In genomic region chr5:146662229-146662628, GRCh38 we compare ENCODE assay signal across 9 cellular contexts.
A peak's percentile ranks its signal among the peaks of the same experiment; 100 is the strongest.
DNase-seq lines count a peak whose midpoint lies in the region; ATAC-seq and TF ChIP-seq lines count a peak whose summit lies in the region.
"Had no signal": no experiment of that assay in that cellular context is flagged by ENCODE, and none has a peak within 500 bp of the region (broad histone marks: within the 10 kb centered on the region; RNA-seq: fewer than 3 reads in every experiment).

No MANE protein-coding gene starts in this region.

- in situ Hi-C loops in KBM-7 (cut with MboI; ENCODE audit: low pct_unique_long_range_greater_than_20kb, low sequenced_read_pairs) = loop anchor here (25.0 kb wide), 1 partner anchor 300 kb away; no protein-coding TSS in a partner anchor

- H3K27me3 ChIP-seq in GM06990 (replicated peaks; ENCODE audit: control insufficient read depth, insufficient read depth, low read length) (no peaks in the 10 kb centered on the region), body of pancreas (peaks cover 0 to 3% of the 10 kb centered on the region in 2 donors)
- H3K27me3 ChIP-seq in naive thymus-derived CD4-positive, alpha-beta T cell (ENCODE audit: control insufficient read depth in 2 of 2, insufficient read depth in 2 of 2, low read length in 2 of 2) = no peaks in the 10 kb centered on the region

- H3K27ac Mint-ChIP-seq in naive thymus-derived CD4-positive, alpha-beta T cell = no peak overlapping the region
- no peak overlapping the region for H3K27ac Mint-ChIP-seq in T-helper 2 cell treated with Interferon-gamma antibody and Interleukin-4, amounts not matched to agents 5 μg/mL and 100 μg/mL, for 36 hours
- H3K27ac Mint-ChIP-seq: dendritic cell treated with granulocyte-macrophage colony-stimulating factor and Interleukin-4, amounts not matched to agents 40 ng/mL and 50 ng/mL, for 4 days had no signal

- H3K27me3 Mint-ChIP-seq in naive thymus-derived CD4-positive, alpha-beta T cell = peaks cover 0 to 1% (median 0%) of the 10 kb centered on the region in 5 donors
- H3K27me3 Mint-ChIP-seq in T-helper 2 cell treated with Interferon-gamma antibody and Interleukin-4, amounts not matched to agents 5 μg/mL and 100 μg/mL, for 36 hours (ENCODE audit: low read depth) = no peaks in the 10 kb centered on the region
- H3K27me3 Mint-ChIP-seq: dendritic cell treated with granulocyte-macrophage colony-stimulating factor and Interleukin-4, amounts not matched to agents 40 ng/mL and 50 ng/mL, for 4 days had no signal

- DNase-seq in GM06990 (ENCODE audit: extremely low read depth, insufficient read length) = no peak
- DNase-seq in KBM-7 = peak; percentile 41
- peak in 2 of 4 donors; percentile 15 for DNase-seq in body of pancreas
- DNase-seq in naive thymus-derived CD4-positive, alpha-beta T cell = peak in 6 of 9 donors; percentile 2 to 53 (median 39)
- DNase-seq in NCI-H187 treated with DMSO at 0.1 percent for 48 hours (lab: John Stamatoyannopoulos, UW) = no peak
- no peak for DNase-seq in T-helper 2 cell treated with Interferon-gamma antibody and Interleukin-4, amounts not matched to agents 5 μg/mL and 100 μg/mL, for 36 hours (ENCODE audit: low spot score)
- DNase-seq in ureter (ENCODE audit: low spot score) = no peak
- no peak for DNase-seq in NCI-H146 treated with DMSO at 0.1 percent for 48 hours (lab: John Stamatoyannopoulos, UW; ENCODE audit: unreplicated experiment)

- no peaks in the 10 kb centered on the region for H3K36me3 Mint-ChIP-seq in naive thymus-derived CD4-positive, alpha-beta T cell
- no peaks in the 10 kb centered on the region for H3K36me3 Mint-ChIP-seq in T-helper 2 cell treated with Interferon-gamma antibody and Interleukin-4, amounts not matched to agents 5 μg/mL and 100 μg/mL, for 36 hours (ENCODE audit: low read depth)

- H3K4me3 Mint-ChIP-seq in naive thymus-derived CD4-positive, alpha-beta T cell = no peak overlapping the region
- H3K4me3 Mint-ChIP-seq in T-helper 2 cell treated with Interferon-gamma antibody and Interleukin-4, amounts not matched to agents 5 μg/mL and 100 μg/mL, for 36 hours = no peak overlapping the region
- H3K4me3 Mint-ChIP-seq: dendritic cell treated with granulocyte-macrophage colony-stimulating factor and Interleukin-4, amounts not matched to agents 40 ng/mL and 50 ng/mL, for 4 days had no signal

- POLR2A ChIA-PET in naive thymus-derived CD4-positive, alpha-beta T cell (lab: Charles Lee) = no interaction called here

- no peak overlapping the region for H3K27ac ChIP-seq in body of pancreas
- no peak overlapping the region for H3K27ac ChIP-seq in naive thymus-derived CD4-positive, alpha-beta T cell (ENCODE audit: low read depth, low read length)

- no peaks in the 10 kb centered on the region for H3K9me3 ChIP-seq in body of pancreas
- no peaks in the 10 kb centered on the region for H3K9me3 ChIP-seq in naive thymus-derived CD4-positive, alpha-beta T cell (ENCODE audit: control insufficient read depth in 2 of 3, low read length in 3 of 3)

- 81 to 89% methylated on average over 1 of the region's 1 CpG for WGBS in body of pancreas, 2 donors

- peaks cover 0 to 16% (median 4%) of the 10 kb centered on the region in 7 donors for H3K4me1 Mint-ChIP-seq in naive thymus-derived CD4-positive, alpha-beta T cell
- no peaks in the 10 kb centered on the region for H3K4me1 Mint-ChIP-seq in T-helper 2 cell treated with Interferon-gamma antibody and Interleukin-4, amounts not matched to agents 5 μg/mL and 100 μg/mL, for 36 hours (ENCODE audit: low read depth)

- no peak overlapping the region for H3K4me3 ChIP-seq in GM06990 (replicated peaks; ENCODE audit: low read depth, low read length)
- no peak overlapping the region for H3K4me3 ChIP-seq in body of pancreas
- no peak overlapping the region for H3K4me3 ChIP-seq in naive thymus-derived CD4-positive, alpha-beta T cell (ENCODE audit: low read length)

- H3K4me1 ChIP-seq in body of pancreas = no peaks in the 10 kb centered on the region
- no peaks in the 10 kb centered on the region for H3K4me1 ChIP-seq in naive thymus-derived CD4-positive, alpha-beta T cell (ENCODE audit: control insufficient read depth in 2 of 2, insufficient read depth in 2 of 2, low read length in 2 of 2)

- intact Hi-C loops in body of pancreas (cut with DNase I) = no loop called here
- intact Hi-C loops in naive thymus-derived CD4-positive, alpha-beta T cell (cut with micrococcal nuclease) = loop anchor here (1.0 to 5.0 kb wide), 5 partner anchors 120 to 705 kb away; no protein-coding TSS in a partner anchor

- no peak for ATAC-seq in body of pancreas
- ATAC-seq in naive thymus-derived CD4-positive, alpha-beta T cell = no peak

- peak; percentile 67 for TF ChIP-seq CTCF in GM06990 (IDR thresholded peaks at IDR 0.05; ENCODE audit: insufficient read depth, low read length, poor library complexity, severe bottlenecking)
- TF ChIP-seq CTCF in body of pancreas (IDR thresholded peaks at IDR 0.05) = peak in 6 of 7 experiments; percentile 12 to 50 (median 38)

- H3K36me3 ChIP-seq in GM06990 (ENCODE audit: control insufficient read depth, insufficient read depth, low read length) = no peaks in the 10 kb centered on the region
- no peaks in the 10 kb centered on the region for H3K36me3 ChIP-seq in body of pancreas (replicated peaks in 1 of 2; ENCODE audit: insufficient read depth in 1 of 2, low read depth in 2 of 2)
- H3K36me3 ChIP-seq in naive thymus-derived CD4-positive, alpha-beta T cell (ENCODE audit: control insufficient read depth in 2 of 3, insufficient read depth in 3 of 3, low read length in 3 of 3) = no peaks in the 10 kb centered on the region

- TF ChIP-seq POLR2A in body of pancreas (IDR thresholded peaks at IDR 0.05) = no peak

- no peaks in the 10 kb centered on the region for H3K9me3 Mint-ChIP-seq in naive thymus-derived CD4-positive, alpha-beta T cell
- H3K9me3 Mint-ChIP-seq in T-helper 2 cell treated with Interferon-gamma antibody and Interleukin-4, amounts not matched to agents 5 μg/mL and 100 μg/mL, for 36 hours = no peaks in the 10 kb centered on the region
- H3K9me3 Mint-ChIP-seq: dendritic cell treated with granulocyte-macrophage colony-stimulating factor and Interleukin-4, amounts not matched to agents 40 ng/mL and 50 ng/mL, for 4 days had no signal

- CTCF ChIA-PET in naive thymus-derived CD4-positive, alpha-beta T cell (lab: Charles Lee) = interaction anchor here (0.6 to 3.0 kb wide), 2 partner anchors 251 to 303 kb away, joined by 4 to 16 read pairs; no protein-coding TSS in a partner anchor

Comparison
In these comparisons a context has a peak if more than half of its experiments do, and no peak if none do; other contexts are left out.
1. DNase-seq: peak in KBM-7 (single experiment) and naive thymus-derived CD4-positive, alpha-beta T cell (6 of 9); none in GM06990 (single experiment), NCI-H187 treated with DMSO at 0.1 percent for 48 hours (single experiment), T-helper 2 cell treated with Interferon-gamma antibody and Interleukin-4, amounts not matched to agents 5 μg/mL and 100 μg/mL, for 36 hours (single experiment), ureter (single experiment) and NCI-H146 treated with DMSO at 0.1 percent for 48 hours (single experiment).